15 cellular contexts compared by ENCODE assay signal in the genomic region with DNA sequence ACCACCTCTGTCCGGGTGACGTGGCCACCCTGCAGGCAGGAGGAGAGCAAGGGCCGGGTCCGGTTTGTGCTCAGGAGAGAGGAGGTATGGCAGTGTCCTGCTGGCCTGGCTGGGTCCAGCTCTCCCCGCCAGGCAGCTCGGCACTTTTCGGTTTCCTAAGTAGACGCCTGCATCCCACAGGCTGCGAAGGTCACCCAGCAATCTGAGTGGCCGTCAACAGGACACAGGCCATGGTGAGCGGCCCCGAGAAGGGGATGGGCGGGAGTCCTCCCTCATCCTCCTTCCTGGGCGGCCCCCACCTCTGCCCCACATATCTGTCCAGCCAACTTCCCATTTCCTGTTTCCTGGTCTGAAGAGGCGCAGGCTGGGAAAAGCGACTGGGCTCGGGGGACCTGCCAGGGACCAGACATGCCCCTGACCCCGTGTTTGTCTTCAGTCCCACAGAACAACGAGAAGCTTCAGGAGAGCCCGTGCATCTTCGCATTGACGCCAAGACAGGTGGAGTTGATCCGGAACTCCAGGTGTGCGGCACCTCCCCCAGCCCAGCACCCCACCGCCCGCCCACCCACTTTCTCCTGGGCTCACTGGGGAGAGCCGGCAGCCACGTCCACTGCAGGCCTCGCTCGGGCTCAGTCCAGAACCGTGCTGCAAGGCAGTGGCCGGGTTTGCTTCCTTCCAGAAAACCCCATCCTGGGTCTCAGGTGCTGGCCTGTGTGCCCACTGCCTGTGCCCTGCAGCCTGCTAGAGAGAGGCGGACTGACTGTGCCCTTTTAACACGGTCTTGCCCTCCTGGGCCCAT. TPM values are rescaled to one million over a fixed set of nuclear protein-coding genes. Genes with fewer than 3 reads are reported as not detected.
DNase-seq lines count a peak whose midpoint lies in the region; ATAC-seq, FAIRE-seq and TF ChIP-seq lines count a peak whose summit lies in the region.
"Had no signal": no experiment of that assay in that cellular context is flagged by ENCODE, and none has a peak within 500 bp of the region (broad histone marks: within the 10 kb centered on the region; RNA-seq: fewer than 3 reads in every experiment).

No MANE protein-coding gene starts in this region.

- no peak overlapping the region for H2AFZ ChIP-seq in HepG2 (ENCODE audit: low read length)
- H2AFZ ChIP-seq in mesenchymal stem cell (ENCODE audit: low read depth, low read length), result no peak overlapping the region

- no peak overlapping the region for H2BK12ac ChIP-seq in mesenchymal stem cell (ENCODE audit: low read length in 2 of 2)

- H3K36me3 ChIP-seq in liver (ENCODE audit: control insufficient read depth in 4 of 4, insufficient read depth in 3 of 4, low read depth in 1 of 4, low read length in 3 of 4) (peaks cover 2 to 11% (median 6%) of the 10 kb centered on the region in 4 donors), HepG2 (replicated peaks in 1 of 2; ENCODE audit: control insufficient read depth in 1 of 2, insufficient read depth in 2 of 2, low read length in 2 of 2) (peaks cover 14 to 24% of the 10 kb centered on the region in 2 experiments; a peak in 4 of 5 replicates), left ventricle myocardium inferior (peaks cover 38% of the 10 kb centered on the region), mesenchymal stem cell (ENCODE audit: control insufficient read depth in 1 of 2, insufficient read depth in 2 of 2, low read depth in 1 of 2, low read length in 2 of 2) (peaks cover 34 to 68% of the 10 kb centered on the region in 2 experiments), upper lobe of right lung (peaks cover 21% of the 10 kb centered on the region)

- H3K9ac ChIP-seq in liver (ENCODE audit: low read depth in 1 of 2, low read length in 2 of 2), result no peak overlapping the region
- no peak overlapping the region for H3K9ac ChIP-seq in HepG2 (ENCODE audit: insufficient read depth, low read depth, low read length)
- H3K9ac ChIP-seq in mesenchymal stem cell (ENCODE audit: low read length), result no peak overlapping the region
- H3K9ac ChIP-seq: BLaER1 treated with 17β-estradiol and CSF1 and Interleukin-3, amounts not matched to agents 10 nM and 100 nM had no signal

- TF ChIP-seq CTCF in liver (IDR thresholded peaks at IDR 0.05; ENCODE audit: low read depth, low read length, missing input control) (no peak), HepG2 (CRISPR knock-in tag; IDR thresholded peaks at IDR 0.05) (no peak), left ventricle myocardium inferior (IDR thresholded peaks at IDR 0.05; ENCODE audit: borderline replicate concordance) (no peak), upper lobe of right lung (IDR thresholded peaks at IDR 0.05) (no peak)

- in situ Hi-C loops in HepG2 (cut with HindIII; ENCODE audit: extremely low pct_ligation_motif_present, low pct_unique_long_range_greater_than_20kb), result no loop called here

- H2BK120ac ChIP-seq in mesenchymal stem cell (ENCODE audit: low read depth, low read length), result no peak overlapping the region

- H3K9me3 ChIP-seq in liver (ENCODE audit: control insufficient read depth in 4 of 4, low read length in 3 of 4) (no peaks in the 10 kb centered on the region), HepG2 (ENCODE audit: low read length) (no peaks in the 10 kb centered on the region), left ventricle myocardium inferior (replicated peaks) (peaks cover 9% of the 10 kb centered on the region), mesenchymal stem cell (ENCODE audit: control insufficient read depth, low read length) (no peaks in the 10 kb centered on the region), upper lobe of right lung (no peaks in the 10 kb centered on the region)

- 81% methylated on average over 34 of the region's 34 CpGs for WGBS in liver
- 93% methylated on average over 14 of the region's 34 CpGs for WGBS in HepG2 (ENCODE audit: low lambda C conversion rate)
- WGBS in mesenchymal stem cell, result 82% methylated on average over 34 of the region's 34 CpGs

- H3K18ac ChIP-seq in mesenchymal stem cell (ENCODE audit: low read depth in 1 of 2, low read length in 2 of 2), result no peak overlapping the region

- CTCF ChIA-PET in HepG2 (lab: Yijun Ruan, JAX; ENCODE audit: low intra/inter-chr PET ratio, low total read pairs), result no interaction called here

- no peaks in the 10 kb centered on the region for H4K20me1 ChIP-seq in HepG2 (ENCODE audit: insufficient read depth, low read length)

- no peak overlapping the region for H4K91ac ChIP-seq in mesenchymal stem cell (ENCODE audit: low read length)

- no peak for TF ChIP-seq EP300 in HepG2 (IDR thresholded peaks at IDR 0.05; ENCODE audit: low read depth in 2 of 2, low read length in 2 of 2)
- TF ChIP-seq EP300 in HepG2 (CRISPR knock-in tag; IDR thresholded peaks at IDR 0.05; ENCODE audit: borderline replicate concordance), result no peak

- H3K23ac ChIP-seq in mesenchymal stem cell (ENCODE audit: low read length in 2 of 2), result peak overlapping the region; percentile 2 to 74

- TF ChIP-seq RAD21 in liver (IDR thresholded peaks at IDR 0.05), result peak in 1 of 2 donors; percentile 21
- TF ChIP-seq RAD21 in HepG2 (CRISPR knock-in tag; IDR thresholded peaks at IDR 0.05), result no peak

- H3K79me1 ChIP-seq in mesenchymal stem cell (replicated peaks; ENCODE audit: low read length, poor library complexity, severe bottlenecking), result peaks cover 50% of the 10 kb centered on the region

- TF ChIP-seq POLR2A in HepG2 (IDR thresholded peaks at IDR 0.05; ENCODE audit: insufficient read depth in 1 of 2, low read depth in 2 of 2, low read length in 2 of 2), result no peak

- POLR2A ChIA-PET in HepG2 (lab: Yijun Ruan, JAX), result no interaction called here

- no TSS peak for BruUV-seq in HepG2 (replicated peaks; lab: Mats Ljungman, UMichigan)

- H2BK15ac ChIP-seq in mesenchymal stem cell (ENCODE audit: low read depth, poor library complexity, severe bottlenecking), result no peak overlapping the region

- no peak overlapping the region for H3K4me3 ChIP-seq in liver (ENCODE audit: low read depth in 1 of 3, low read length in 3 of 3)
- no peak overlapping the region for H3K4me3 ChIP-seq in HepG2 (replicated peaks in 1 of 3; ENCODE audit: insufficient read depth in 1 of 3, low read depth in 2 of 3, low read length in 3 of 3)
- H3K4me3 ChIP-seq in left ventricle myocardium inferior, result peak overlapping the region; percentile 36
- no peak overlapping the region for H3K4me3 ChIP-seq in mesenchymal stem cell (ENCODE audit: insufficient read depth in 1 of 2, low read depth in 1 of 2, low read length in 2 of 2)
- H3K4me3 ChIP-seq in upper lobe of right lung, result no peak overlapping the region
- H3K4me3 ChIP-seq: BLaER1 treated with 17β-estradiol and CSF1 and Interleukin-3, amounts not matched to agents 10 nM and 100 nM had no signal

- no peaks in the 10 kb centered on the region for H3K27me3 ChIP-seq in liver (ENCODE audit: control insufficient read depth in 4 of 4, insufficient read depth in 4 of 4, low read length in 3 of 4)
- H3K27me3 ChIP-seq in HepG2 (ENCODE audit: control insufficient read depth in 1 of 2, insufficient read depth in 2 of 2, low read length in 2 of 2), result no peaks in the 10 kb centered on the region
- H3K27me3 ChIP-seq in left ventricle myocardium inferior (ENCODE audit: low read depth), result no peaks in the 10 kb centered on the region
- H3K27me3 ChIP-seq in mesenchymal stem cell (ENCODE audit: control insufficient read depth in 1 of 2, insufficient read depth in 1 of 2, low read length in 2 of 2), result no peaks in the 10 kb centered on the region
- H3K27me3 ChIP-seq in upper lobe of right lung, result no peaks in the 10 kb centered on the region
- H3K27me3 ChIP-seq: BLaER1 treated with 17β-estradiol and CSF1 and Interleukin-3, amounts not matched to agents 10 nM and 100 nM had no signal

- H4K8ac ChIP-seq in mesenchymal stem cell (ENCODE audit: low read length), result no peak overlapping the region

- H3K79me2 ChIP-seq in HepG2 (ENCODE audit: insufficient read depth, low read length), result peaks cover 7% of the 10 kb centered on the region

- H3K4me2 ChIP-seq in HepG2 (ENCODE audit: low read depth, low read length), result no peak overlapping the region
- no peak overlapping the region for H3K4me2 ChIP-seq in mesenchymal stem cell (ENCODE audit: low read length, poor library complexity, severe bottlenecking)
- H3K4me2 ChIP-seq: BLaER1 treated with 17β-estradiol and CSF1 and Interleukin-3, amounts not matched to agents 10 nM and 100 nM had no signal

- H3K27ac ChIP-seq in liver (ENCODE audit: low read depth in 1 of 2, low read length in 2 of 2) (peak overlapping the region in 1 of 2 donors; percentile 4), HepG2 (ENCODE audit: extremely low read length, insufficient read depth, low read length) (no peak overlapping the region), left ventricle myocardium inferior (replicated peaks) (peak overlapping the region; percentile 77), mesenchymal stem cell (ENCODE audit: low read length, poor library complexity, severe bottlenecking) (no peak overlapping the region), upper lobe of right lung (no peak overlapping the region)
- H3K27ac ChIP-seq: BLaER1 treated with 17β-estradiol and CSF1 and Interleukin-3, amounts not matched to agents 10 nM and 100 nM had no signal

- intact Hi-C loops in HepG2 (cut with micrococcal nuclease; ENCODE audit: unreplicated experiment) (no loop called here), left ventricle myocardium inferior (cut with micrococcal nuclease) (no loop called here), upper lobe of right lung (cut with DNase I) (no loop called here)

- no peak overlapping the region for H3K14ac ChIP-seq in mesenchymal stem cell (ENCODE audit: low read length in 2 of 2)

- ATAC-seq in HepG2 (no peak), upper lobe of right lung (peak; percentile 13), GM21576 (IDR thresholded peaks at IDR 0.05; ENCODE audit: unreplicated experiment) (no peak)

- no peak overlapping the region for H3K4ac ChIP-seq in mesenchymal stem cell (ENCODE audit: low read depth in 1 of 2, low read length in 2 of 2)

- no peaks in the 10 kb centered on the region for H3K4me1 ChIP-seq in liver (ENCODE audit: control insufficient read depth in 4 of 4, insufficient read depth in 4 of 4, low read length in 3 of 4)
- H3K4me1 ChIP-seq in HepG2 (ENCODE audit: insufficient read depth, low read length), result no peaks in the 10 kb centered on the region
- peaks cover 29% of the 10 kb centered on the region for H3K4me1 ChIP-seq in left ventricle myocardium inferior
- H3K4me1 ChIP-seq in mesenchymal stem cell (ENCODE audit: control insufficient read depth, insufficient read depth, low read depth, low read length), result peaks cover 1% of the 10 kb centered on the region
- H3K4me1 ChIP-seq in upper lobe of right lung, result no peaks in the 10 kb centered on the region

- no peak overlapping the region for H2AK5ac ChIP-seq in mesenchymal stem cell (ENCODE audit: low read length, severe bottlenecking)

- no peak overlapping the region for H2BK5ac ChIP-seq in mesenchymal stem cell (ENCODE audit: low read depth, low read length, poor library complexity, severe bottlenecking)

- DNase-seq in HepG2 (ENCODE audit: low spot score) (no peak), left ventricle myocardium inferior (peak; percentile 47), mesenchymal stem cell (no peak), upper lobe of right lung (peak; percentile 63), NAMALWA (ENCODE audit: low spot score) (no peak), anterior cingulate cortex (lab: John Stamatoyannopoulos, UW) (no peak)
- DNase-seq: NCI-H1436 treated with DMSO at 0.1 percent for 48 hours, NCI-H2081, NCI-H226, NCI-H526, OCI-M1 had no signal

- no peak for FAIRE-seq in HepG2 (lab: Jason Lieb, UNC)
- FAIRE-seq: H54 had no signal

RNA-seq across cellular contexts. Expression of a gene that starts 16.3 kb away (rescaled TPM):
- total RNA-seq in liver (10 to 100 TPM; 10.8 to 14.1 TPM), HepG2 (2016; rRNA removed; fragmentation: Illumina TruSeq; extraction: Trizol) (20.1 and 22.4 TPM in 2 replicates), left ventricle myocardium inferior (15.4 TPM), upper lobe of right lung (25.4 TPM)
- polyA plus RNA-seq in liver (10 to 100 TPM in 1 of 2 donors, 1 to 10 TPM in 1; 5.6 to 10.4 TPM), HepG2 (2011; rRNA removed) (8.7 and 9.0 TPM in 2 replicates)
- 4.3 and 5.1 TPM in 2 replicates for total RNA-seq in HepG2 (2016; cell fraction: cytosol; rRNA removed; fragmentation: Illumina TruSeq; extraction: Trizol; ENCODE audit: low read depth)
- 16.7 and 23.3 TPM in 2 replicates for total RNA-seq in HepG2 (2016; cell fraction: insoluble cytoplasmic fraction; rRNA removed; fragmentation: Illumina TruSeq; extraction: Trizol)
- 9.8 and 11.2 TPM in 2 replicates for total RNA-seq in HepG2 (2016; cell fraction: membrane; rRNA removed; fragmentation: Illumina TruSeq; extraction: Trizol)
- total RNA-seq in HepG2 (2016; cell fraction: nucleus; rRNA removed; fragmentation: Illumina TruSeq; extraction: Trizol), result 9.7 and 15.2 TPM in 2 replicates
- polyA plus RNA-seq in HepG2 (2011; cell fraction: cytosol; rRNA removed), result 11.2 and 43.1 TPM in 2 replicates
- polyA plus RNA-seq in HepG2 (2011; cell fraction: nucleus; rRNA removed), result 22.4 and 27.4 TPM in 2 replicates
- 19.1 and 20.7 TPM in 2 replicates for polyA plus RNA-seq in HepG2 (2012)
- polyA plus RNA-seq in HepG2 (2016; cell fraction: cytosol; fragmentation: Illumina TruSeq; extraction: Trizol; ENCODE audit: low read depth), result 3.3 and 3.5 TPM in 2 replicates
- 18.2 and 33.3 TPM in 2 replicates for polyA plus RNA-seq in HepG2 (2016; cell fraction: insoluble cytoplasmic fraction; fragmentation: Illumina TruSeq; extraction: Trizol; ENCODE audit: low read depth)
- 5.6 and 5.9 TPM in 2 replicates for polyA plus RNA-seq in HepG2 (2016; cell fraction: membrane; fragmentation: Illumina TruSeq; extraction: Trizol; ENCODE audit: low read depth)
- 36.3 and 39.1 TPM in 2 replicates for polyA plus RNA-seq in HepG2 (2016; cell fraction: nucleus; fragmentation: Illumina TruSeq; extraction: Trizol; ENCODE audit: insufficient read depth, low read depth)
- polyA minus RNA-seq in HepG2 (2011; rRNA and poly(A)+ RNA removed; ENCODE audit: low replicate concordance), result 12.2 and 13.9 TPM in 2 replicates
- polyA minus RNA-seq in HepG2 (2011; cell fraction: cytosol; rRNA and poly(A)+ RNA removed), result 5.1 and 7.7 TPM in 2 replicates
- polyA minus RNA-seq in HepG2 (2011; cell fraction: nucleus; rRNA and poly(A)+ RNA removed), result 14.5 and 15.1 TPM in 2 replicates
- 49.3 TPM for polyA plus RNA-seq in mesenchymal stem cell (2013, experiment 1 of 2)
- polyA plus RNA-seq in mesenchymal stem cell (2013, experiment 2 of 2), result 49.4 TPM

RNA-seq across cellular contexts. Expression of a gene that starts 38.5 kb away (rescaled TPM):
- total RNA-seq in liver (1,000 to 10,000 TPM in 1 of 2 donors, 100 to 1,000 TPM in 1; 945 to 1,090 TPM), HepG2 (2016; rRNA removed; fragmentation: Illumina TruSeq; extraction: Trizol) (1,722 and 1,777 TPM in 2 replicates), left ventricle myocardium inferior (2,303 TPM), upper lobe of right lung (1,960 TPM)
- polyA plus RNA-seq in liver (100 to 1,000 TPM; 244 to 691 TPM), HepG2 (2011; rRNA removed) (1,441 and 1,465 TPM in 2 replicates)
- 663 and 837 TPM in 2 replicates for total RNA-seq in HepG2 (2016; cell fraction: cytosol; rRNA removed; fragmentation: Illumina TruSeq; extraction: Trizol; ENCODE audit: low read depth)
- 1,312 and 1,845 TPM in 2 replicates for total RNA-seq in HepG2 (2016; cell fraction: insoluble cytoplasmic fraction; rRNA removed; fragmentation: Illumina TruSeq; extraction: Trizol)
- total RNA-seq in HepG2 (2016; cell fraction: membrane; rRNA removed; fragmentation: Illumina TruSeq; extraction: Trizol), result 2,334 and 2,783 TPM in 2 replicates
- total RNA-seq in HepG2 (2016; cell fraction: nucleus; rRNA removed; fragmentation: Illumina TruSeq; extraction: Trizol), result 709 and 773 TPM in 2 replicates
- polyA plus RNA-seq in HepG2 (2011; cell fraction: cytosol; rRNA removed), result 1,619 and 2,301 TPM in 2 replicates
- polyA plus RNA-seq in HepG2 (2011; cell fraction: nucleus; rRNA removed), result 945 and 1,058 TPM in 2 replicates
- polyA plus RNA-seq in HepG2 (2012), result 2,825 and 3,817 TPM in 2 replicates
- polyA plus RNA-seq in HepG2 (2016; cell fraction: cytosol; fragmentation: Illumina TruSeq; extraction: Trizol; ENCODE audit: low read depth), result 660 and 778 TPM in 2 replicates
- 1,198 and 1,548 TPM in 2 replicates for polyA plus RNA-seq in HepG2 (2016; cell fraction: insoluble cytoplasmic fraction; fragmentation: Illumina TruSeq; extraction: Trizol; ENCODE audit: low read depth)
- polyA plus RNA-seq in HepG2 (2016; cell fraction: membrane; fragmentation: Illumina TruSeq; extraction: Trizol; ENCODE audit: low read depth), result 1,837 and 2,206 TPM in 2 replicates
- 1,012 and 1,080 TPM in 2 replicates for polyA plus RNA-seq in HepG2 (2016; cell fraction: nucleus; fragmentation: Illumina TruSeq; extraction: Trizol; ENCODE audit: insufficient read depth, low read depth)
- 1,462 and 3,209 TPM in 2 replicates for polyA minus RNA-seq in HepG2 (2011; rRNA and poly(A)+ RNA removed; ENCODE audit: low replicate concordance)
- polyA minus RNA-seq in HepG2 (2011; cell fraction: cytosol; rRNA and poly(A)+ RNA removed), result 1,805 and 1,823 TPM in 2 replicates
- polyA minus RNA-seq in HepG2 (2011; cell fraction: nucleus; rRNA and poly(A)+ RNA removed), result 434 and 615 TPM in 2 replicates
- 2,485 TPM for polyA plus RNA-seq in mesenchymal stem cell (2013, experiment 1 of 2)
- polyA plus RNA-seq in mesenchymal stem cell (2013, experiment 2 of 2), result 2,452 TPM

RNA-seq across cellular contexts. Expression of a gene that starts 42.9 kb away (rescaled TPM):
- total RNA-seq in liver, result 10 to 100 TPM; 23.6 to 28.9 TPM
- 10 to 100 TPM in 1 of 2 donors, 1 to 10 TPM in 1; 2.9 to 11.7 TPM for polyA plus RNA-seq in liver
- 3.5 and 3.6 TPM in 2 replicates for total RNA-seq in HepG2 (2016; rRNA removed; fragmentation: Illumina TruSeq; extraction: Trizol)
- total RNA-seq in HepG2 (2016; cell fraction: cytosol; rRNA removed; fragmentation: Illumina TruSeq; extraction: Trizol; ENCODE audit: low read depth), result 1.8 TPM in 2 replicates
- total RNA-seq in HepG2 (2016; cell fraction: insoluble cytoplasmic fraction; rRNA removed; fragmentation: Illumina TruSeq; extraction: Trizol), result 2.7 and 3.2 TPM in 2 replicates
- 3.7 and 4.3 TPM in 2 replicates for total RNA-seq in HepG2 (2016; cell fraction: membrane; rRNA removed; fragmentation: Illumina TruSeq; extraction: Trizol)
- 3.0 and 3.1 TPM in 2 replicates for total RNA-seq in HepG2 (2016; cell fraction: nucleus; rRNA removed; fragmentation: Illumina TruSeq; extraction: Trizol)
- 4.0 and 5.5 TPM in 2 replicates for polyA plus RNA-seq in HepG2 (2011; rRNA removed)
- 2.9 and 4.8 TPM in 2 replicates for polyA plus RNA-seq in HepG2 (2011; cell fraction: cytosol; rRNA removed)
- 23.5 and 34.3 TPM in 2 replicates for polyA plus RNA-seq in HepG2 (2011; cell fraction: nucleus; rRNA removed)
- 4.7 and 6.0 TPM in 2 replicates for polyA plus RNA-seq in HepG2 (2012)
- polyA plus RNA-seq in HepG2 (2016; cell fraction: cytosol; fragmentation: Illumina TruSeq; extraction: Trizol; ENCODE audit: low read depth), result 0.96 and 1.2 TPM in 2 replicates
- polyA plus RNA-seq in HepG2 (2016; cell fraction: insoluble cytoplasmic fraction; fragmentation: Illumina TruSeq; extraction: Trizol; ENCODE audit: low read depth), result 4.5 and 4.8 TPM in 2 replicates
- polyA plus RNA-seq in HepG2 (2016; cell fraction: membrane; fragmentation: Illumina TruSeq; extraction: Trizol; ENCODE audit: low read depth), result 2.7 and 3.0 TPM in 2 replicates
- polyA plus RNA-seq in HepG2 (2016; cell fraction: nucleus; fragmentation: Illumina TruSeq; extraction: Trizol; ENCODE audit: insufficient read depth, low read depth), result 9.7 and 9.9 TPM in 2 replicates
- 4.3 and 12.1 TPM in 2 replicates for polyA minus RNA-seq in HepG2 (2011; rRNA and poly(A)+ RNA removed; ENCODE audit: low replicate concordance)
- polyA minus RNA-seq in HepG2 (2011; cell fraction: cytosol; rRNA and poly(A)+ RNA removed), result 9.4 and 10.5 TPM in 2 replicates
- 5.0 and 5.4 TPM in 2 replicates for polyA minus RNA-seq in HepG2 (2011; cell fraction: nucleus; rRNA and poly(A)+ RNA removed)
- total RNA-seq in left ventricle myocardium inferior, result 30.6 TPM
- 27.7 TPM for polyA plus RNA-seq in mesenchymal stem cell (2013, experiment 1 of 2)
- 26.9 TPM for polyA plus RNA-seq in mesenchymal stem cell (2013, experiment 2 of 2)
- total RNA-seq in upper lobe of right lung, result 54.3 TPM

RNA-seq across cellular contexts. Expression of a gene that starts 52.9 kb away (rescaled TPM):
- total RNA-seq in liver, result 10 to 100 TPM; 20.9 to 29.5 TPM
- 10 to 100 TPM in 1 of 2 donors, 1 to 10 TPM in 1; 3.0 to 26.7 TPM for polyA plus RNA-seq in liver
- 22.0 and 30.5 TPM in 2 replicates for total RNA-seq in HepG2 (2016; rRNA removed; fragmentation: Illumina TruSeq; extraction: Trizol)
- 5.0 and 5.5 TPM in 2 replicates for total RNA-seq in HepG2 (2016; cell fraction: cytosol; rRNA removed; fragmentation: Illumina TruSeq; extraction: Trizol; ENCODE audit: low read depth)
- 18.7 and 32.5 TPM in 2 replicates for total RNA-seq in HepG2 (2016; cell fraction: insoluble cytoplasmic fraction; rRNA removed; fragmentation: Illumina TruSeq; extraction: Trizol)
- total RNA-seq in HepG2 (2016; cell fraction: membrane; rRNA removed; fragmentation: Illumina TruSeq; extraction: Trizol), result 9.6 and 13.4 TPM in 2 replicates
- total RNA-seq in HepG2 (2016; cell fraction: nucleus; rRNA removed; fragmentation: Illumina TruSeq; extraction: Trizol), result 20.1 and 21.1 TPM in 2 replicates
- polyA plus RNA-seq in HepG2 (2011; rRNA removed), result 37.3 and 51.9 TPM in 2 replicates
- polyA plus RNA-seq in HepG2 (2011; cell fraction: cytosol; rRNA removed), result 36.9 and 42.7 TPM in 2 replicates
- 102 and 107 TPM in 2 replicates for polyA plus RNA-seq in HepG2 (2011; cell fraction: nucleus; rRNA removed)
- polyA plus RNA-seq in HepG2 (2012), result 20.1 and 33.8 TPM in 2 replicates
- polyA plus RNA-seq in HepG2 (2016; cell fraction: cytosol; fragmentation: Illumina TruSeq; extraction: Trizol; ENCODE audit: low read depth), result 2.6 and 2.9 TPM in 2 replicates
- 20.1 and 23.6 TPM in 2 replicates for polyA plus RNA-seq in HepG2 (2016; cell fraction: insoluble cytoplasmic fraction; fragmentation: Illumina TruSeq; extraction: Trizol; ENCODE audit: low read depth)
- polyA plus RNA-seq in HepG2 (2016; cell fraction: membrane; fragmentation: Illumina TruSeq; extraction: Trizol; ENCODE audit: low read depth), result 5.9 and 6.0 TPM in 2 replicates
- polyA plus RNA-seq in HepG2 (2016; cell fraction: nucleus; fragmentation: Illumina TruSeq; extraction: Trizol; ENCODE audit: insufficient read depth, low read depth), result 45.3 and 46.8 TPM in 2 replicates
- 44.0 and 66.3 TPM in 2 replicates for polyA minus RNA-seq in HepG2 (2011; rRNA and poly(A)+ RNA removed; ENCODE audit: low replicate concordance)
- 15.7 and 22.0 TPM in 2 replicates for polyA minus RNA-seq in HepG2 (2011; cell fraction: cytosol; rRNA and poly(A)+ RNA removed)
- 24.7 and 27.2 TPM in 2 replicates for polyA minus RNA-seq in HepG2 (2011; cell fraction: nucleus; rRNA and poly(A)+ RNA removed)
- 74.6 TPM for total RNA-seq in left ventricle myocardium inferior
- 83.5 TPM for polyA plus RNA-seq in mesenchymal stem cell (2013, experiment 1 of 2)
- polyA plus RNA-seq in mesenchymal stem cell (2013, experiment 2 of 2), result 80.6 TPM
- 70.7 TPM for total RNA-seq in upper lobe of right lung

Comparison
In these comparisons a context has a peak if more than half of its experiments do, and no peak if none do; other contexts are left out.
1. DNase-seq: peak in left ventricle myocardium inferior (single experiment) and upper lobe of right lung (single experiment); none in HepG2 (single experiment), mesenchymal stem cell (single experiment), NAMALWA (single experiment) and anterior cingulate cortex (0 of 58).